In the genomic region with DNA sequence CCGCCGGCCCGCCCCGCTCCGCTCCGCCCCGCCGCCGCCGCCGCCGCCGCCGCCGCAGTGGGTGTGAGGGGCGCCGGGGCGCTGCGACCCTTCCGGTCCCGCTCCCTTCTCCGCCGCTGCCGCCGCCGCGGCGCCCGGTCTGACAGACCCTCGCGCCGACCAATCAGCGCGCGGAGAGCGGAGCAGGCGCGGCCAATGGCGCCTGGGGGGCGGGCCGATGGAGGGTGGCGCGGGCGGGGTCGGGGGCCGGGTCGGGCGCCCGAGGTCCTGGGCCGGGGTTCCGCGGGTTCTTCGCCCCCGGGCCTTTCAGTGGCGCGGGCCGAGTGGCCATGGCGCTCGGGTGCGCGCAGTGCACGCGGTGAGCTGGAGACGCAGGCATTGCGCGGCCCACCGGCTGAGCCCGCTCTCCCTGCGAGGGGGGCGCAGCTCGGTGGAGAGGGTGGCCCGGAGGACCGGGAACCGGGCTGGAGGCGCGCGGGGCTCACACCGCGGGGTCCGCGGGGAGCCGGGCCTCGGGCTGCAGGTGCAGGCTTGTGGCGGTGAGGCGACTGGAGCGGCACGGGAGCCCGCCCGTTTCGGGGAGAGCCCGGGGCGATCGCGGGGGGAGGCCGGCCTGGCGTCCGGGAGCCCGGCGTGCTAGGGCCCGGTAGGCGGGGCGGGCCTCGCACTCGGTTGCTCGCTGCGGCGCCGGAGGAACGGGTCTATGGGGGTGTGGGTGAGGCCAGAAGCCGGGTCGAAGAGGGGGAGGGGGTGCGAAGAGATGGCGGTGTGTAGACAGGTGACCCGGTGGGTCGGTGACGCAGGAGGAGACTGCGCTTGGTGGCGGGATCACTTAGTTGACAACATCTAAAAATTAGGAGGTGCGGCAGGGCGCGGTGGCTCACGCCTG, we compare ENCODE assay signal across 1 cellular context.
TF ChIP-seq lines count a peak whose summit lies in the region.

A gene (minus strand): TSS at position 141 of the 889 bp plus-strand sequence. CDS start 11,522 bp downstream, outside the sequence.

TF ChIP-seq in HEK293, 187 proteins besides CTCF, POLR2A, EP300 and RAD21 (continued from another document and continues in another):
- TF ChIP-seq, protein P1, sequence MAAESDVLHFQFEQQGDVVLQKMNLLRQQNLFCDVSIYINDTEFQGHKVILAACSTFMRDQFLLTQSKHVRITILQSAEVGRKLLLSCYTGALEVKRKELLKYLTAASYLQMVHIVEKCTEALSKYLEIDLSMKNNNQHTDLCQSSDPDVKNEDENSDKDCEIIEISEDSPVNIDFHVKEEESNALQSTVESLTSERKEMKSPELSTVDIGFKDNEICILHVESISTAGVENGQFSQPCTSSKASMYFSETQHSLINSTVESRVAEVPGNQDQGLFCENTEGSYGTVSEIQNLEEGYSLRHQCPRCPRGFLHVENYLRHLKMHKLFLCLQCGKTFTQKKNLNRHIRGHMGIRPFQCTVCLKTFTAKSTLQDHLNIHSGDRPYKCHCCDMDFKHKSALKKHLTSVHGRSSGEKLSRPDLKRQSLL (tag by site-specific recombination; IDR thresholded peaks at IDR 0.05), result no peak
- TF ChIP-seq, protein P2, sequence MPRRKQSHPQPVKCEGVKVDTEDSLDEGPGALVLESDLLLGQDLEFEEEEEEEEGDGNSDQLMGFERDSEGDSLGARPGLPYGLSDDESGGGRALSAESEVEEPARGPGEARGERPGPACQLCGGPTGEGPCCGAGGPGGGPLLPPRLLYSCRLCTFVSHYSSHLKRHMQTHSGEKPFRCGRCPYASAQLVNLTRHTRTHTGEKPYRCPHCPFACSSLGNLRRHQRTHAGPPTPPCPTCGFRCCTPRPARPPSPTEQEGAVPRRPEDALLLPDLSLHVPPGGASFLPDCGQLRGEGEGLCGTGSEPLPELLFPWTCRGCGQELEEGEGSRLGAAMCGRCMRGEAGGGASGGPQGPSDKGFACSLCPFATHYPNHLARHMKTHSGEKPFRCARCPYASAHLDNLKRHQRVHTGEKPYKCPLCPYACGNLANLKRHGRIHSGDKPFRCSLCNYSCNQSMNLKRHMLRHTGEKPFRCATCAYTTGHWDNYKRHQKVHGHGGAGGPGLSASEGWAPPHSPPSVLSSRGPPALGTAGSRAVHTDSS (tag by site-specific recombination; IDR thresholded peaks at IDR 0.05), result no peak
- TF ChIP-seq ZFP37 (tag by site-specific recombination; IDR thresholded peaks at IDR 0.05) (no peak), ZNF654 (tag by site-specific recombination; IDR thresholded peaks at IDR 0.05; ENCODE audit: low read depth) (no peak), SCRT1 (tag by site-specific recombination; IDR thresholded peaks at IDR 0.05; ENCODE audit: borderline replicate concordance) (no peak), BCL11B (tag by site-specific recombination; IDR thresholded peaks at IDR 0.05; ENCODE audit: low read depth) (no peak), ZNF133 (tag by site-specific recombination; IDR thresholded peaks at IDR 0.05) (no peak), WT1 (tag by site-specific recombination; IDR thresholded peaks at IDR 0.05) (0 out of 2 replicates have a peak, but pooled peaks have one; percentile 50), SP2 (tag by site-specific recombination; IDR thresholded peaks at IDR 0.05) (peak; percentile 67), TRIM28 (IDR thresholded peaks at IDR 0.05; ENCODE audit: borderline replicate concordance, low read length) (no peak), ZNF560 (tag by site-specific recombination; IDR thresholded peaks at IDR 0.05; ENCODE audit: borderline replicate concordance) (no peak), ZNF140 (tag by site-specific recombination; IDR thresholded peaks at IDR 0.05) (no peak), ZFP41 (tag by site-specific recombination; IDR thresholded peaks at IDR 0.05; ENCODE audit: borderline replicate concordance) (no peak), ZNF146 (tag by site-specific recombination; IDR thresholded peaks at IDR 0.05) (no peak), KLF16 (tag by site-specific recombination; IDR thresholded peaks at IDR 0.05) (no peak; the same call in 1 of the 2 replicates), ZNF561 (tag by site-specific recombination; IDR thresholded peaks at IDR 0.05; ENCODE audit: borderline replicate concordance) (peak; percentile 91), GFI1B (tag by site-specific recombination; IDR thresholded peaks at IDR 0.05) (no peak), ZNF510 (tag by site-specific recombination; IDR thresholded peaks at IDR 0.05; ENCODE audit: insufficient replicate concordance) (no peak), GLI4 (tag by site-specific recombination; IDR thresholded peaks at IDR 0.05) (peak; percentile 34; the same call in 1 of the 2 replicates), ZNF658 (tag by site-specific recombination; IDR thresholded peaks at IDR 0.05) (no peak), ZNF664 (tag by site-specific recombination; IDR thresholded peaks at IDR 0.05) (peak; percentile 41), ZNF114 (tag by site-specific recombination; IDR thresholded peaks at IDR 0.05) (no peak), EGR2 (tag by site-specific recombination; IDR thresholded peaks at IDR 0.05; ENCODE audit: low read depth) (0 out of 2 replicates have a peak, but pooled peaks have one; percentile 17), ZNF112 (tag by site-specific recombination; IDR thresholded peaks at IDR 0.05) (no peak), OSR2 (tag by site-specific recombination; IDR thresholded peaks at IDR 0.05) (no peak), ZNF501 (tag by site-specific recombination; IDR thresholded peaks at IDR 0.05) (peak; percentile 34; the same call in 1 of the 2 replicates), ZNF248 (tag by site-specific recombination; IDR thresholded peaks at IDR 0.05) (no peak), ZXDB (tag by site-specific recombination; IDR thresholded peaks at IDR 0.05) (0 out of 2 replicates have a peak, but pooled peaks have one; percentile 47), ZNF624 (tag by site-specific recombination; IDR thresholded peaks at IDR 0.05) (no peak), SALL2 (tag by site-specific recombination; IDR thresholded peaks at IDR 0.05; ENCODE audit: borderline replicate concordance) (no peak)
- TF ChIP-seq, protein P3, sequence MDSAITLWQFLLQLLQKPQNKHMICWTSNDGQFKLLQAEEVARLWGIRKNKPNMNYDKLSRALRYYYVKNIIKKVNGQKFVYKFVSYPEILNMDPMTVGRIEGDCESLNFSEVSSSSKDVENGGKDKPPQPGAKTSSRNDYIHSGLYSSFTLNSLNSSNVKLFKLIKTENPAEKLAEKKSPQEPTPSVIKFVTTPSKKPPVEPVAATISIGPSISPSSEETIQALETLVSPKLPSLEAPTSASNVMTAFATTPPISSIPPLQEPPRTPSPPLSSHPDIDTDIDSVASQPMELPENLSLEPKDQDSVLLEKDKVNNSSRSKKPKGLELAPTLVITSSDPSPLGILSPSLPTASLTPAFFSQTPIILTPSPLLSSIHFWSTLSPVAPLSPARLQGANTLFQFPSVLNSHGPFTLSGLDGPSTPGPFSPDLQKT (IDR thresholded peaks at IDR 0.05; ENCODE audit: borderline replicate concordance, low read depth, low read length), result no peak
- TF ChIP-seq, protein P4, sequence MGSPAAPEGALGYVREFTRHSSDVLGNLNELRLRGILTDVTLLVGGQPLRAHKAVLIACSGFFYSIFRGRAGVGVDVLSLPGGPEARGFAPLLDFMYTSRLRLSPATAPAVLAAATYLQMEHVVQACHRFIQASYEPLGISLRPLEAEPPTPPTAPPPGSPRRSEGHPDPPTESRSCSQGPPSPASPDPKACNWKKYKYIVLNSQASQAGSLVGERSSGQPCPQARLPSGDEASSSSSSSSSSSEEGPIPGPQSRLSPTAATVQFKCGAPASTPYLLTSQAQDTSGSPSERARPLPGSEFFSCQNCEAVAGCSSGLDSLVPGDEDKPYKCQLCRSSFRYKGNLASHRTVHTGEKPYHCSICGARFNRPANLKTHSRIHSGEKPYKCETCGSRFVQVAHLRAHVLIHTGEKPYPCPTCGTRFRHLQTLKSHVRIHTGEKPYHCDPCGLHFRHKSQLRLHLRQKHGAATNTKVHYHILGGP (tag by site-specific recombination; IDR thresholded peaks at IDR 0.05), result no peak
- TF ChIP-seq, protein P5, sequence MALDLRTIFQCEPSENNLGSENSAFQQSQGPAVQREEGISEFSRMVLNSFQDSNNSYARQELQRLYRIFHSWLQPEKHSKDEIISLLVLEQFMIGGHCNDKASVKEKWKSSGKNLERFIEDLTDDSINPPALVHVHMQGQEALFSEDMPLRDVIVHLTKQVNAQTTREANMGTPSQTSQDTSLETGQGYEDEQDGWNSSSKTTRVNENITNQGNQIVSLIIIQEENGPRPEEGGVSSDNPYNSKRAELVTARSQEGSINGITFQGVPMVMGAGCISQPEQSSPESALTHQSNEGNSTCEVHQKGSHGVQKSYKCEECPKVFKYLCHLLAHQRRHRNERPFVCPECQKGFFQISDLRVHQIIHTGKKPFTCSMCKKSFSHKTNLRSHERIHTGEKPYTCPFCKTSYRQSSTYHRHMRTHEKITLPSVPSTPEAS (tag by site-specific recombination; IDR thresholded peaks at IDR 0.05), result no peak
- TF ChIP-seq, protein P6, sequence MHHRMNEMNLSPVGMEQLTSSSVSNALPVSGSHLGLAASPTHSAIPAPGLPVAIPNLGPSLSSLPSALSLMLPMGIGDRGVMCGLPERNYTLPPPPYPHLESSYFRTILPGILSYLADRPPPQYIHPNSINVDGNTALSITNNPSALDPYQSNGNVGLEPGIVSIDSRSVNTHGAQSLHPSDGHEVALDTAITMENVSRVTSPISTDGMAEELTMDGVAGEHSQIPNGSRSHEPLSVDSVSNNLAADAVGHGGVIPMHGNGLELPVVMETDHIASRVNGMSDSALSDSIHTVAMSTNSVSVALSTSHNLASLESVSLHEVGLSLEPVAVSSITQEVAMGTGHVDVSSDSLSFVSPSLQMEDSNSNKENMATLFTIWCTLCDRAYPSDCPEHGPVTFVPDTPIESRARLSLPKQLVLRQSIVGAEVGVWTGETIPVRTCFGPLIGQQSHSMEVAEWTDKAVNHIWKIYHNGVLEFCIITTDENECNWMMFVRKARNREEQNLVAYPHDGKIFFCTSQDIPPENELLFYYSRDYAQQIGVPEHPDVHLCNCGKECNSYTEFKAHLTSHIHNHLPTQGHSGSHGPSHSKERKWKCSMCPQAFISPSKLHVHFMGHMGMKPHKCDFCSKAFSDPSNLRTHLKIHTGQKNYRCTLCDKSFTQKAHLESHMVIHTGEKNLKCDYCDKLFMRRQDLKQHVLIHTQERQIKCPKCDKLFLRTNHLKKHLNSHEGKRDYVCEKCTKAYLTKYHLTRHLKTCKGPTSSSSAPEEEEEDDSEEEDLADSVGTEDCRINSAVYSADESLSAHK (tag by site-specific recombination; IDR thresholded peaks at IDR 0.05), result no peak
- TF ChIP-seq, protein P7, sequence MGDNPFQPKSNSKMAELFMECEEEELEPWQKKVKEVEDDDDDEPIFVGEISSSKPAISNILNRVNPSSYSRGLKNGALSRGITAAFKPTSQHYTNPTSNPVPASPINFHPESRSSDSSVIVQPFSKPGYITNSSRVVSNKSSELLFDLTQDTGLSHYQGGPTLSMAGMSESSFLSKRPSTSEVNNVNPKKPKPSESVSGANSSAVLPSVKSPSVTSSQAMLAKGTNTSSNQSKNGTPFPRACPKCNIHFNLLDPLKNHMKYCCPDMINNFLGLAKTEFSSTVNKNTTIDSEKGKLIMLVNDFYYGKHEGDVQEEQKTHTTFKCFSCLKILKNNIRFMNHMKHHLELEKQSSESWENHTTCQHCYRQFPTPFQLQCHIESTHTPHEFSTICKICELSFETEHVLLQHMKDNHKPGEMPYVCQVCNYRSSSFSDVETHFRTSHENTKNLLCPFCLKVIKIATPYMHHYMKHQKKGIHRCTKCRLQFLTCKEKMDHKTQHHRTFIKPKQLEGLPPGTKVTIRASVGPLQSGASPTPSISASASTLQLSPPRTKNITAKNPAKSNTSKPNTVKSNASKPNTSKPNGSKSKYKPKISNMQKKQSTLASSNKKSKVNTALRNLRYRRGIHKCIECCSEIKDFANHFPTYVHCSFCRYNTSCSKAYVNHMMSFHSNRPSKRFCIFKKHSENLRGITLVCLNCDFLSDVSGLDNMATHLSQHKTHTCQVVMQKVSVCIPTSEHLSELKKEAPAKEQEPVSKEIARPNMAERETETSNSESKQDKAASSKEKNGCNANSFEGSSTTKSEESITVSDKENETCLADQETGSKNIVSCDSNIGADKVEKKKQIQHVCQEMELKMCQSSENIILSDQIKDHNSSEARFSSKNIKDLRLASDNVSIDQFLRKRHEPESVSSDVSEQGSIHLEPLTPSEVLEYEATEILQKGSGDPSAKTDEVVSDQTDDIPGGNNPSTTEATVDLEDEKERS (tag by site-specific recombination; IDR thresholded peaks at IDR 0.05), result peak; percentile 85; the same call in 1 of the 2 replicates
- TF ChIP-seq, protein P8, sequence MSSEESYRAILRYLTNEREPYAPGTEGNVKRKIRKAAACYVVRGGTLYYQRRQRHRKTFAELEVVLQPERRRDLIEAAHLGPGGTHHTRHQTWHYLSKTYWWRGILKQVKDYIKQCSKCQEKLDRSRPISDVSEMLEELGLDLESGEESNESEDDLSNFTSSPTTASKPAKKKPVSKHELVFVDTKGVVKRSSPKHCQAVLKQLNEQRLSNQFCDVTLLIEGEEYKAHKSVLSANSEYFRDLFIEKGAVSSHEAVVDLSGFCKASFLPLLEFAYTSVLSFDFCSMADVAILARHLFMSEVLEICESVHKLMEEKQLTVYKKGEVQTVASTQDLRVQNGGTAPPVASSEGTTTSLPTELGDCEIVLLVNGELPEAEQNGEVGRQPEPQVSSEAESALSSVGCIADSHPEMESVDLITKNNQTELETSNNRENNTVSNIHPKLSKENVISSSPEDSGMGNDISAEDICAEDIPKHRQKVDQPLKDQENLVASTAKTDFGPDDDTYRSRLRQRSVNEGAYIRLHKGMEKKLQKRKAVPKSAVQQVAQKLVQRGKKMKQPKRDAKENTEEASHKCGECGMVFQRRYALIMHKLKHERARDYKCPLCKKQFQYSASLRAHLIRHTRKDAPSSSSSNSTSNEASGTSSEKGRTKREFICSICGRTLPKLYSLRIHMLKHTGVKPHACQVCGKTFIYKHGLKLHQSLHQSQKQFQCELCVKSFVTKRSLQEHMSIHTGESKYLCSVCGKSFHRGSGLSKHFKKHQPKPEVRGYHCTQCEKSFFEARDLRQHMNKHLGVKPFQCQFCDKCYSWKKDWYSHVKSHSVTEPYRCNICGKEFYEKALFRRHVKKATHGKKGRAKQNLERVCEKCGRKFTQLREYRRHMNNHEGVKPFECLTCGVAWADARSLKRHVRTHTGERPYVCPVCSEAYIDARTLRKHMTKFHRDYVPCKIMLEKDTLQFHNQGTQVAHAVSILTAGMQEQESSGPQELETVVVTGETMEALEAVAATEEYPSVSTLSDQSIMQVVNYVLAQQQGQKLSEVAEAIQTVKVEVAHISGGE (tag by site-specific recombination; conservative IDR thresholded peaks at IDR 0.05; ENCODE audit: low read depth), result no peak; the same call in 1 of the 2 replicates
